15 cellular contexts compared by ENCODE assay signal in genomic region chr2:119158563-119159347, GRCh38. TPM values are rescaled to one million over a fixed set of nuclear protein-coding genes. Genes with fewer than 3 reads are reported as not detected.
DNase-seq lines count a peak whose midpoint lies in the region; ATAC-seq and TF ChIP-seq lines count a peak whose summit lies in the region.
"Had no signal": no experiment of that assay in that cellular context is flagged by ENCODE, and none has a peak within 500 bp of the region (broad histone marks: within the 10 kb centered on the region; RNA-seq: fewer than 3 reads in every experiment).

Gene C1QL2 (minus strand): TSS chr2:119158751. CDS start chr2:119158269, 482 bp downstream.

- H4K20me1 ChIP-seq in GM23338 (replicated peaks; ENCODE audit: insufficient read depth) = no peaks in the 10 kb centered on the region

- H3K4me3 ChIP-seq in GM23338 = peak within 1 kb of the TSS; percentile 88
- H3K4me3 ChIP-seq: upper lobe of right lung had no signal

- H3K4me3 Mint-ChIP-seq in GM23338 (peak within 1 kb of the TSS; percentile 93), WTC11 (peak within 1 kb of the TSS; percentile 93)
- H3K4me3 Mint-ChIP-seq: dendritic cell treated with granulocyte-macrophage colony-stimulating factor and Interleukin-4, amounts not matched to agents 40 ng/mL and 50 ng/mL, for 4 days; natural killer cell treated with Interleukin-12 subunit alpha and Interleukin-12 subunit beta and Interleukin-15 and Interleukin-18, amount 100 ng/mL, for 72 hours had no signal

- no peaks in the 10 kb centered on the region for H3K36me3 ChIP-seq in GM23338 (ENCODE audit: insufficient read depth)
- H3K36me3 ChIP-seq: upper lobe of right lung had no signal

- peaks cover 21% of the 10 kb centered on the region for H3K4me1 ChIP-seq in GM23338 (ENCODE audit: insufficient read depth)
- H3K4me1 ChIP-seq: Caco-2 had no signal

- peaks cover 58% of the 10 kb centered on the region for H3K27me3 ChIP-seq in GM23338 (ENCODE audit: insufficient read depth)

- H3K27me3 Mint-ChIP-seq in GM23338 (ENCODE audit: insufficient read depth, low read depth, poor library complexity) (peaks cover 49% of the 10 kb centered on the region), WTC11 (ENCODE audit: low read depth) (peaks cover 46% of the 10 kb centered on the region)

- no peaks in the 10 kb centered on the region for H3K9me2 ChIP-seq in GM23338 (ENCODE audit: insufficient read depth)

- POLR2A ChIA-PET in WTC11 (lab: Charles Lee) = no interaction called here

- no peaks in the 10 kb centered on the region; the same call in 1 of the 2 replicates for H3F3A ChIP-seq in GM23338 (replicated peaks; ENCODE audit: low read depth)

- H3K36me3 Mint-ChIP-seq in GM23338 (ENCODE audit: low read depth) (no peaks in the 10 kb centered on the region), WTC11 (no peaks in the 10 kb centered on the region)
- H3K36me3 Mint-ChIP-seq: natural killer cell treated with Interleukin-12 subunit alpha and Interleukin-12 subunit beta and Interleukin-15 and Interleukin-18, amount 100 ng/mL, for 72 hours had no signal

- peak within 1 kb of the TSS; percentile 94 for H3K4me2 ChIP-seq in GM23338

- no peaks in the 10 kb centered on the region for H3K79me2 ChIP-seq in GM23338 (replicated peaks; ENCODE audit: insufficient read depth)

- H3K4me1 Mint-ChIP-seq in GM23338 (peaks cover 25% of the 10 kb centered on the region), WTC11 (peaks cover 32% of the 10 kb centered on the region)

- peak; percentile 69 for DNase-seq in Ammon's horn (ENCODE audit: low spot score)
- peak; percentile 77 for DNase-seq in GM23338 (ENCODE audit: low spot score)
- DNase-seq in WTC11 (ENCODE audit: low spot score) = peak; percentile 66
- DNase-seq in iPS-NIHi11 (ENCODE audit: low spot score) = peak; percentile 48
- DNase-seq in stimulated activated naive CD4-positive, alpha-beta T cell (lab: John Stamatoyannopoulos, UW) = no peak
- no peak for DNase-seq in stimulated activated CD4-positive, alpha-beta T cell treated with anti-CD3 and anti-CD28 coated beads, Interleukin-4, amount 100 ng/mL, for 1 hour
- DNase-seq: activated effector memory CD4-positive, alpha-beta T cell treated with anti-CD3 and anti-CD28 coated beads, Interleukin-2, amount 50 U/mL, for 16 hours; Caco-2; hippocampal formation; OCI-M1; upper lobe of right lung had no signal

- TF ChIP-seq CTCF in GM23338 (conservative IDR thresholded peaks at IDR 0.05; ENCODE audit: low read depth in 2 of 2) (peak; percentile 38 to 64; a peak in 3 of 4 replicates), WTC11 (IDR thresholded peaks at IDR 0.05) (no peak)

- no peak within 1 kb of the TSS for H3K27ac Mint-ChIP-seq in GM23338
- H3K27ac Mint-ChIP-seq in WTC11 = no peak within 1 kb of the TSS
- H3K27ac Mint-ChIP-seq: dendritic cell treated with granulocyte-macrophage colony-stimulating factor and Interleukin-4, amounts not matched to agents 40 ng/mL and 50 ng/mL, for 4 days; natural killer cell treated with Interleukin-12 subunit alpha and Interleukin-12 subunit beta and Interleukin-15 and Interleukin-18, amount 100 ng/mL, for 72 hours had no signal

- CTCF ChIA-PET in WTC11 (lab: Charles Lee) = interaction anchor here (0.7 to 2.4 kb wide), 2 partner anchors 130 to 925 kb away, joined by 3 to 7 read pairs; no protein-coding TSS in a partner anchor

- H3K9me3 Mint-ChIP-seq in GM23338 = no peaks in the 10 kb centered on the region; the same call in 2 of the 3 replicates
- H3K9me3 Mint-ChIP-seq in WTC11 = no peaks in the 10 kb centered on the region
- H3K9me3 Mint-ChIP-seq: dendritic cell treated with granulocyte-macrophage colony-stimulating factor and Interleukin-4, amounts not matched to agents 40 ng/mL and 50 ng/mL, for 4 days; natural killer cell treated with Interleukin-12 subunit alpha and Interleukin-12 subunit beta and Interleukin-15 and Interleukin-18, amount 100 ng/mL, for 72 hours had no signal

- peak; percentile 33 for ATAC-seq in GM23338
- ATAC-seq in WTC11 = peak; percentile 9
- no peak for ATAC-seq in GM18870 (IDR thresholded peaks at IDR 0.05; ENCODE audit: unreplicated experiment)
- no peak for ATAC-seq in activated CD4-positive, CD25-positive, alpha-beta regulatory T cell treated with anti-CD3 and anti-CD28 coated beads, Interleukin-2, amount 50 U/mL, for 24 hours
- ATAC-seq: natural killer cell treated with Interleukin-12 subunit alpha and Interleukin-12 subunit beta and Interleukin-15 and Interleukin-18, amount 100 ng/mL, for 72 hours; upper lobe of right lung had no signal

- H3K27ac ChIP-seq in GM23338 (ENCODE audit: low read depth) = no peak within 1 kb of the TSS
- H3K27ac ChIP-seq: upper lobe of right lung had no signal

- peak within 1 kb of the TSS; percentile 74; the same call in 1 of the 2 replicates for H2AFZ ChIP-seq in GM23338

TF ChIP-seq in WTC11, 78 proteins besides CTCF, POLR2A, EP300 and RAD21 (continues in another document):
- TF ChIP-seq GTF2I (CRISPR knock-in tag; conservative IDR thresholded peaks at IDR 0.05) = no peak
- TF ChIP-seq ESRRA (CRISPR knock-in tag; IDR thresholded peaks at IDR 0.05; ENCODE audit: borderline replicate concordance) = 0 out of 2 replicates have a peak, but pooled peaks have one; percentile 53
- peak; percentile 47; the same call in 1 of the 2 replicates for TF ChIP-seq MYBL2 (CRISPR knock-in tag; IDR thresholded peaks at IDR 0.05)
- TF ChIP-seq ZNF263 (CRISPR knock-in tag; IDR thresholded peaks at IDR 0.05; ENCODE audit: low read depth) = peak; percentile 24; the same call in 1 of the 2 replicates
- no peak for TF ChIP-seq RORB (CRISPR knock-in tag; IDR thresholded peaks at IDR 0.05)
- TF ChIP-seq ETV6 (CRISPR knock-in tag; IDR thresholded peaks at IDR 0.05) = peak; percentile 56; the same call in 1 of the 2 replicates
- no peak for TF ChIP-seq NR3C1 (CRISPR knock-in tag; conservative IDR thresholded peaks at IDR 0.05; ENCODE audit: low read depth)
- no peak for TF ChIP-seq ZNF317 (CRISPR knock-in tag; IDR thresholded peaks at IDR 0.05; ENCODE audit: borderline replicate concordance, low read depth)
- peak; percentile 49; the same call in 1 of the 2 replicates for TF ChIP-seq MAX (CRISPR knock-in tag; IDR thresholded peaks at IDR 0.05)
- TF ChIP-seq SP1 (CRISPR knock-in tag; conservative IDR thresholded peaks at IDR 0.05) = peak; percentile 35; the same call in 1 of the 2 replicates
- TF ChIP-seq ZNF512 (CRISPR knock-in tag; IDR thresholded peaks at IDR 0.05; ENCODE audit: borderline replicate concordance) = no peak
- no peak for TF ChIP-seq CDX4 (CRISPR knock-in tag; IDR thresholded peaks at IDR 0.05; ENCODE audit: borderline replicate concordance)
- TF ChIP-seq ARID4B (CRISPR knock-in tag; IDR thresholded peaks at IDR 0.05; ENCODE audit: borderline replicate concordance) = peak; percentile 38; the same call in 1 of the 2 replicates

RNA-seq across cellular contexts. Expression of gene C1QL2, which starts in this region (rescaled TPM):
- total RNA-seq in GM23338 (2014; rRNA removed; shearing (Covaris generic)) = 0.69 and 1.2 TPM in 2 replicates
- polyA plus RNA-seq in GM23338 (2016; fragmentation: Nextera tagmentation; extraction: Ambion mirVana) = 0.56 and 0.87 TPM in 2 replicates
- total RNA-seq in WTC11 (2021) = 0.55 to 1.0 TPM (median 0.71 TPM) in 3 replicates
- total RNA-seq: Caco-2; natural killer cell treated with Interleukin-12 subunit alpha and Interleukin-12 subunit beta and Interleukin-15 and Interleukin-18, amount 100 ng/mL, for 72 hours; upper lobe of right lung had no signal

Comparison
In these comparisons a context has a peak if more than half of its experiments do, and no peak if none do; other contexts are left out.
1. DNase-seq: peak in Ammon's horn (single experiment), GM23338 (single experiment), WTC11 (single experiment) and iPS-NIHi11 (single experiment); none in stimulated activated naive CD4-positive, alpha-beta T cell (0 of 6) and stimulated activated CD4-positive, alpha-beta T cell treated with anti-CD3 and anti-CD28 coated beads, Interleukin-4, amount 100 ng/mL, for 1 hour (single experiment).
2. ATAC-seq: peak in GM23338 (single experiment) and WTC11 (single experiment); none in GM18870 (single experiment) and activated CD4-positive, CD25-positive, alpha-beta regulatory T cell treated with anti-CD3 and anti-CD28 coated beads, Interleukin-2, amount 50 U/mL, for 24 hours (0 of 2).